ENCODE assay signal across 23 cellular contexts in genomic region chr7:36018816-36019484, GRCh38.
"Had no signal": no experiment of that assay in that cellular context is flagged by ENCODE, and none has a peak within 500 bp of the region (broad histone marks: within the 10 kb centered on the region; RNA-seq: fewer than 3 reads in every experiment).

No MANE protein-coding gene starts in this region.

- H3K9me3 ChIP-seq: esophagus muscularis mucosa, gastroesophageal sphincter, heart left ventricle, left lung, pancreas, right lobe of liver, thoracic aorta, tibial nerve, upper lobe of right lung, uterus had no signal

- H3K36me3 ChIP-seq: esophagus muscularis mucosa, gastroesophageal sphincter, heart left ventricle, left lung, pancreas, right lobe of liver, thoracic aorta, tibial nerve, upper lobe of right lung, uterus had no signal

- H3K27ac ChIP-seq: esophagus muscularis mucosa, foreskin keratinocyte, gastroesophageal sphincter, heart left ventricle, hepatocyte, left lung, pancreas, right lobe of liver, thoracic aorta, tibial nerve, upper lobe of right lung, uterus had no signal

- ATAC-seq: foreskin keratinocyte; gastroesophageal sphincter; left cardiac atrium; left lung; naive thymus-derived CD8-positive, alpha-beta T cell; pancreas; upper lobe of right lung had no signal

- H3K79me2 ChIP-seq: hepatocyte had no signal

- H2AFZ ChIP-seq: hepatocyte had no signal

- DNase-seq: effector CD8-positive, alpha-beta T cell; foreskin keratinocyte; heart left ventricle; kidney; left cardiac atrium; left lung; naive thymus-derived CD8-positive, alpha-beta T cell; nephron progenitor cell; occipital lobe; pancreas; retina; right lobe of liver; small intestine; stimulated activated CD4-positive, alpha-beta T cell treated with anti-CD3 and anti-CD28 coated beads, Interleukin-15, amount 100 ng/mL, for 24 hours; stimulated activated CD4-positive, alpha-beta T cell treated with anti-CD3 and anti-CD28 coated beads, Interleukin-2, amount 100 ng/mL, for 48 hours; stimulated activated naive CD4-positive, alpha-beta T cell treated with Interleukin-2 at 50 U/mL for 16 hours; upper lobe of right lung; uterus had no signal

- H3K4me1 ChIP-seq: foreskin keratinocyte, pancreas, right lobe of liver, upper lobe of right lung, uterus had no signal

- H3K4me3 ChIP-seq: esophagus muscularis mucosa, gastroesophageal sphincter, heart left ventricle, hepatocyte, left lung, pancreas, right lobe of liver, thoracic aorta, tibial nerve, upper lobe of right lung, uterus had no signal

- H3K27me3 ChIP-seq: esophagus muscularis mucosa, foreskin keratinocyte, gastroesophageal sphincter, heart left ventricle, hepatocyte, left lung, pancreas, right lobe of liver, tibial nerve, upper lobe of right lung, uterus had no signal

- H3K4me2 ChIP-seq: hepatocyte had no signal
